In genomic region chr2:990970-991369, GRCh38 we compare ENCODE assay signal across 32 cellular contexts. TPM values are rescaled to one million over a fixed set of nuclear protein-coding genes. Genes with fewer than 3 reads are reported as not detected.
"Had no signal": no experiment of that assay in that cellular context is flagged by ENCODE, and none has a peak within 500 bp of the region (broad histone marks: within the 10 kb centered on the region; RNA-seq: fewer than 3 reads in every experiment).

No MANE protein-coding gene starts in this region.

- H3K27ac ChIP-seq: KMS-11, Peyer's patch, SJSA1 had no signal

- H3K4me2 ChIP-seq: KMS-11 had no signal

- H3K9me3 ChIP-seq: MG63, Peyer's patch, SJSA1 had no signal

- H3K4me1 ChIP-seq: Peyer's patch, SJSA1 had no signal

- H3K9ac ChIP-seq: KMS-11 had no signal

- H3K36me3 ChIP-seq: MG63, Peyer's patch, SJSA1 had no signal

- ATAC-seq: PC-3 had no signal

- H3K4me3 ChIP-seq: MG63, Peyer's patch, SJSA1 had no signal

- DNase-seq: Kasumi-1, KBM-7, MG63, NCI-H1048, NCI-H1092 treated with DMSO at 0.1 percent for 48 hours, NCI-H1105 treated with DMSO at 0.1 percent for 48 hours, NCI-H1417, NCI-H1436, NCI-H146, NCI-H1694, NCI-H187, NCI-H1930, NCI-H2029 treated with DMSO at 0.1 percent for 48 hours, NCI-H2081 treated with DMSO at 0.1 percent for 48 hours, NCI-H2107, NCI-H2171, NCI-H226, NCI-H446 treated with DMSO at 0.1 percent for 48 hours, NCI-H510A, NCI-H526, NCI-H69, NCI-H748 treated with DMSO at 0.1 percent for 48 hours, OCI-M1, PC-3, Peyer's patch, Right ventricle myocardium superior, RPMI8226, SHP77 treated with DMSO at 0.1 percent for 48 hours, SW 1271 had no signal

- H3K27me3 ChIP-seq: Peyer's patch, SJSA1 had no signal

RNA-seq across cellular contexts. Expression of gene SNTG2, which starts 40.3 kb away (rescaled TPM):
- total RNA-seq: M059J, PC-3 had no signal
